Comparison of ENCODE assay signal across 8 cellular contexts in the genomic region with DNA sequence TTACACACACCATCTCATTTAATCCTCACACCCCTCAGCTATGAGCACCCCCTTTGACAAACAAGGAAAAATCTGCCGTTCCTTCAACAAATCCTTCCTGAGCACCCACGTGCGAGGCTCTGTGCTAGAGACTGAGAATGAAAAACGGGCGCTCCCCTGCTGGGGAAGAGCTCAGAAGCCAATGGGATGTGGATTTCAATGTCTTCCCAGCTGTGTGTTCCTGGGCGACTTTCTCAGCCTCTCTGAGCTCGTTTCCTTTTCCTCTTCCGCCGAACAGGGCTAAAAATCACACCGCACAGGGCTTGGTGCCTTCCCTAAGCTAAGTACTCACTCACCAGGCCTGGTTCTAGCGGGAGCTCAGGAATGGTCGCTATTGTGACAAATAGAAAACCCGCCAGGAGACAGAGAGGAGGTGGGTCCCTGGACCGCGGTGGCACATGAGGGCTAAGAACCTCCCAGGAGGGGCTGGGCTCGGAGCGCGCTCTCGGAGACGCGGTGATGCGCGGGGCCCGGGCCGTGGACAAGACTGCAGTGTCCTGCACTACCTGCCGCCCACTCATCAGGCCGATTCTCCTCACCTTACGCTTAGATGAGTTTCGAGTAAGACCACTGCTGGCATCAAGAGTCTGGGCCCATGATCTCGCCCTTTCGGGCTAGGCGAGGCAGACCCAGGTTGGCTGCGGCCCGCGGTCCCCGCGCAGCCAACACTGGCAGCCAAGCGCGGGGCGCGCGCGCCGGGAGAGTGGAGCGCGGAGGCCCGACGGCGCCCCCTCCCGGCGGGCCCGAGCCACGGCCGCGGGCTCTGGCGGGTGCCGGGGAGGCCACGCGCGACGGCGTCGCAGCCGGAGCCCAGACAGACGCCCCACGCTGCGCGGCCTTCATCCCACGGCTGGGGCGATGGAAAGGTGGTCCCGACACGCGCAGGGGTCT. TPM values are rescaled to one million over a fixed set of nuclear protein-coding genes. Genes with fewer than 3 reads are reported as not detected.
DNase-seq lines count a peak whose midpoint lies in the region; ATAC-seq and TF ChIP-seq lines count a peak whose summit lies in the region.

No MANE protein-coding gene starts in this region.

- H3K9ac ChIP-seq in skeletal muscle satellite cell (ENCODE audit: low read depth, low read length) = no peak overlapping the region

- peaks cover 57% of the 10 kb centered on the region for H3K27me3 ChIP-seq in skeletal muscle satellite cell (ENCODE audit: control insufficient read depth, insufficient read depth, low read length)

- H3K9me3 ChIP-seq in T-helper 17 cell (ENCODE audit: control insufficient read depth, low read length, poor library complexity, severe bottlenecking) = no peaks in the 10 kb centered on the region
- H3K9me3 ChIP-seq in iPS-18c (ENCODE audit: control insufficient read depth, insufficient read depth, low read length) = no peaks in the 10 kb centered on the region
- no peaks in the 10 kb centered on the region for H3K9me3 ChIP-seq in skeletal muscle satellite cell (replicated peaks; ENCODE audit: low read length)

- TF ChIP-seq CTCF in AG10803 (conservative IDR thresholded peaks at IDR 0.05; ENCODE audit: low read length) (no peak), HFFc6 (IDR thresholded peaks at IDR 0.05) (peak; percentile 85), astrocyte of the spinal cord (IDR thresholded peaks at IDR 0.05; ENCODE audit: low read depth, low read length) (peak; percentile 19)

- H3K27ac Mint-ChIP-seq in HFFc6 (no peak overlapping the region), T-helper 17 cell (peak overlapping the region; percentile 78)

- DNase-seq in AG10803 (ENCODE audit: low read depth) (no peak), HFFc6 (peak; percentile 4), T-helper 17 cell (peak; percentile 70 to 76 (median 73)), astrocyte of the spinal cord (ENCODE audit: low read depth, low spot score) (peak; percentile 30), NCI-H345 treated with DMSO at 0.1 percent for 48 hours (lab: John Stamatoyannopoulos, UW; ENCODE audit: unreplicated experiment) (no peak)

- no peaks in the 10 kb centered on the region for H3K36me3 ChIP-seq in skeletal muscle satellite cell (ENCODE audit: insufficient read depth, low read length)

- no peaks in the 10 kb centered on the region for H3K9me3 Mint-ChIP-seq in HFFc6

- H3K4me3 ChIP-seq in AG10803 (ENCODE audit: low read length) (peak overlapping the region; percentile 56), astrocyte of the spinal cord (ENCODE audit: low read depth, low read length) (peak overlapping the region; percentile 41), iPS-18c (ENCODE audit: insufficient read depth, low read depth, low read length) (peak overlapping the region; percentile 58), skeletal muscle satellite cell (ENCODE audit: low read length) (peak overlapping the region; percentile 70)

- H3K4me3 Mint-ChIP-seq in HFFc6 (peak overlapping the region; percentile 74), T-helper 17 cell (peak overlapping the region; percentile 86)

- peak overlapping the region; percentile 88 for H3K4me2 ChIP-seq in skeletal muscle satellite cell (ENCODE audit: low read length)

- ATAC-seq in T-helper 17 cell (peak; percentile 81), HG03457 (IDR thresholded peaks at IDR 0.05; ENCODE audit: unreplicated experiment) (no peak)

- H3K4me1 ChIP-seq in skeletal muscle satellite cell (ENCODE audit: control insufficient read depth, insufficient read depth, low read length) = peaks cover 8% of the 10 kb centered on the region

- H3K27me3 Mint-ChIP-seq in HFFc6 (ENCODE audit: insufficient read depth) = peaks cover 20% of the 10 kb centered on the region
- peaks cover 17% of the 10 kb centered on the region for H3K27me3 Mint-ChIP-seq in T-helper 17 cell

- H3K36me3 Mint-ChIP-seq in HFFc6 (ENCODE audit: low read depth) (no peaks in the 10 kb centered on the region), T-helper 17 cell (ENCODE audit: low read depth) (no peaks in the 10 kb centered on the region)

- in situ Hi-C loops in astrocyte of the spinal cord (cut with HindIII; ENCODE audit: low sequenced_read_pairs) = no loop called here

- peaks cover 6% of the 10 kb centered on the region; the same call in 1 of the 2 replicates for H3K4me1 Mint-ChIP-seq in HFFc6 (ENCODE audit: low read depth)
- H3K4me1 Mint-ChIP-seq in T-helper 17 cell = peaks cover 41% of the 10 kb centered on the region

RNA-seq across cellular contexts. Expression of a gene that starts 17.0 kb away (rescaled TPM):
- not detected for total RNA-seq in HFFc6 (2021; fragmentation: NEBNext Ultra II Directional; extraction: Animal tissue kit (Norgen Biotek cat#: 25700))
- not detected for total RNA-seq in T-helper 17 cell
- not detected in 2 replicates for total RNA-seq in skeletal muscle satellite cell (2012; rRNA removed)

RNA-seq across cellular contexts. Expression of a gene that starts 26.6 kb away (rescaled TPM):
- 10 to 100 TPM in 4 of 6 experiments, 1 to 10 TPM in 2; 9.1 to 12.5 (median 11.5) TPM for total RNA-seq in HFFc6 (2021; fragmentation: NEBNext Ultra II Directional; extraction: Animal tissue kit (Norgen Biotek cat#: 25700))
- total RNA-seq in T-helper 17 cell = 10 to 100 TPM; 11.2 to 13.4 TPM
- total RNA-seq in skeletal muscle satellite cell (2012; rRNA removed) = 9.9 and 10.5 TPM in 2 replicates

RNA-seq across cellular contexts. Expression of a gene that starts 57.0 kb away (rescaled TPM):
- under 1 TPM in 1 of 6 experiments, not detected in 5; 0.05 TPM for total RNA-seq in HFFc6 (2021; fragmentation: NEBNext Ultra II Directional; extraction: Animal tissue kit (Norgen Biotek cat#: 25700))
- 1 to 10 TPM in 1 of 2 donors, under 1 TPM in 1; 0.65 to 1.1 TPM for total RNA-seq in T-helper 17 cell
- total RNA-seq in skeletal muscle satellite cell (2012; rRNA removed) = not detected in 2 replicates

Comparison
In these comparisons a context has a peak if more than half of its experiments do, and no peak if none do; other contexts are left out.
1. DNase-seq: peak in HFFc6 (single experiment), T-helper 17 cell (3 of 3) and astrocyte of the spinal cord (single experiment); none in AG10803 (single experiment) and NCI-H345 treated with DMSO at 0.1 percent for 48 hours (single experiment).
2. Peak in every context shown above with its lines, with median percentiles within 50 percentile points of each other: H3K4me3 ChIP-seq.